In genomic region chr14:76908834-76909233, GRCh38 we compare ENCODE assay signal across 10 cellular contexts.
A peak's percentile ranks its signal among the peaks of the same experiment; 100 is the strongest.
DNase-seq lines count a peak whose midpoint lies in the region; ATAC-seq and TF ChIP-seq lines count a peak whose summit lies in the region.
"Had no signal": no experiment of that assay in that cellular context is flagged by ENCODE, and none has a peak within 500 bp of the region (broad histone marks: within the 10 kb centered on the region; RNA-seq: fewer than 3 reads in every experiment).

No MANE protein-coding gene starts in this region.

- peak overlapping the region; percentile 40 for H3K4me3 Mint-ChIP-seq in activated CD4-positive, alpha-beta memory T cell treated with anti-CD3 and anti-CD28 coated beads for 36 hours
- H3K4me3 Mint-ChIP-seq in endodermal cell, result no peak overlapping the region

- H2BK5ac ChIP-seq in neuronal stem cell (ENCODE audit: low read length), result peak overlapping the region; percentile 21

- peak overlapping the region; percentile 72 for H3K27ac Mint-ChIP-seq in activated CD4-positive, alpha-beta memory T cell treated with anti-CD3 and anti-CD28 coated beads for 36 hours
- H3K27ac Mint-ChIP-seq in endodermal cell, result no peak overlapping the region

- H3K14ac ChIP-seq in neuronal stem cell (ENCODE audit: low read length), result no peak overlapping the region

- H3K27me3 ChIP-seq in neuronal stem cell (ENCODE audit: control insufficient read depth in 3 of 3, insufficient read depth in 3 of 3, low read depth in 1 of 3, low read length in 3 of 3) (no peaks in the 10 kb centered on the region), endodermal cell (ENCODE audit: control insufficient read depth, insufficient read depth, low read length, poor library complexity, severe bottlenecking) (no peaks in the 10 kb centered on the region)

- no peak overlapping the region for H3K18ac ChIP-seq in neuronal stem cell (ENCODE audit: low read length)

- H3K9me3 ChIP-seq in neuronal stem cell (replicated peaks in 1 of 2; ENCODE audit: control insufficient read depth in 2 of 2, insufficient read depth in 1 of 2, low read depth in 1 of 2, low read length in 2 of 2), result no peaks in the 10 kb centered on the region
- H3K9me3 ChIP-seq in endodermal cell (ENCODE audit: control insufficient read depth, low read length), result no peaks in the 10 kb centered on the region

- no peaks in the 10 kb centered on the region for H3K9me3 Mint-ChIP-seq in activated CD4-positive, alpha-beta memory T cell treated with anti-CD3 and anti-CD28 coated beads for 36 hours
- H3K9me3 Mint-ChIP-seq in endodermal cell, result no peaks in the 10 kb centered on the region

- POLR2A ChIA-PET in activated CD4-positive, alpha-beta memory T cell treated with anti-CD3 and anti-CD28 coated beads for 36 hours (lab: Charles Lee), result interaction anchor here (0.7 kb wide), 1 partner anchor 132 kb away, joined by 3 read pairs; no protein-coding TSS in a partner anchor

- H3K79me1 ChIP-seq in neuronal stem cell (ENCODE audit: low read depth, low read length), result no peaks in the 10 kb centered on the region

- H2AK5ac ChIP-seq in neuronal stem cell (ENCODE audit: low read depth, low read length), result no peak overlapping the region

- H3K27me3 Mint-ChIP-seq in activated CD4-positive, alpha-beta memory T cell treated with anti-CD3 and anti-CD28 coated beads for 36 hours, result no peaks in the 10 kb centered on the region
- no peaks in the 10 kb centered on the region for H3K27me3 Mint-ChIP-seq in endodermal cell (ENCODE audit: insufficient read depth)

- H3K4me2 ChIP-seq in neuronal stem cell (ENCODE audit: insufficient read depth, low read length, poor library complexity, severe bottlenecking), result no peak overlapping the region

- peaks cover 30% of the 10 kb centered on the region for H3K4me1 Mint-ChIP-seq in activated CD4-positive, alpha-beta memory T cell treated with anti-CD3 and anti-CD28 coated beads for 36 hours (ENCODE audit: low read depth)
- H3K4me1 Mint-ChIP-seq in endodermal cell, result peaks cover 8% of the 10 kb centered on the region

- TF ChIP-seq CTCF in endodermal cell (conservative IDR thresholded peaks at IDR 0.05), result no peak

- H3K4ac ChIP-seq in neuronal stem cell (ENCODE audit: low read length), result no peak overlapping the region

- H3K9ac ChIP-seq in neuronal stem cell (ENCODE audit: low read depth, low read length, poor library complexity), result no peak overlapping the region
- H3K9ac ChIP-seq in endodermal cell (ENCODE audit: extremely low read depth, low read length, poor library complexity, severe bottlenecking), result no peak overlapping the region

- DNase-seq in activated CD4-positive, CD25-positive, alpha-beta regulatory T cell treated with anti-CD3 and anti-CD28 coated beads, Interleukin-2, amount 50 U/mL, for 72 hours, result no peak
- DNase-seq in KG1 (lab: John Stamatoyannopoulos, UW), result peak; percentile 82
- peak; percentile 65 for DNase-seq in activated CD4-positive, alpha-beta memory T cell treated with anti-CD3 and anti-CD28 coated beads for 36 hours
- DNase-seq in neuronal stem cell (ENCODE audit: low spot score), result no peak
- no peak for DNase-seq in NCI-H1694 treated with DMSO at 0.1 percent for 48 hours (lab: John Stamatoyannopoulos, UW)
- no peak for DNase-seq in endodermal cell
- DNase-seq in NCI-H2107 (lab: John Stamatoyannopoulos, UW), result no peak
- DNase-seq: ACHN, occipital lobe had no signal

- no peak overlapping the region for H2BK12ac ChIP-seq in neuronal stem cell (ENCODE audit: low read length)

- H3K23ac ChIP-seq in neuronal stem cell (ENCODE audit: low read depth, low read length, poor library complexity), result no peak overlapping the region

- CTCF ChIA-PET in activated CD4-positive, alpha-beta memory T cell treated with anti-CD3 and anti-CD28 coated beads for 36 hours (lab: Charles Lee), result interaction anchor here (0.7 to 2.7 kb wide), 6 partner anchors 28 to 216 kb away, joined by 3 to 11 read pairs (median 4); no protein-coding TSS in a partner anchor

- H3K36me3 ChIP-seq in neuronal stem cell (replicated peaks in 1 of 2; ENCODE audit: control insufficient read depth in 2 of 2, insufficient read depth in 2 of 2, low read length in 2 of 2) (no peaks in the 10 kb centered on the region), endodermal cell (ENCODE audit: control insufficient read depth, insufficient read depth, low read length) (no peaks in the 10 kb centered on the region)

- peak overlapping the region; percentile 44 for H2BK15ac ChIP-seq in neuronal stem cell (ENCODE audit: low read length)

- no peak overlapping the region for H2BK120ac ChIP-seq in neuronal stem cell (ENCODE audit: low read depth, low read length)

- no peak overlapping the region for H4K8ac ChIP-seq in neuronal stem cell (ENCODE audit: low read depth, low read length)

- no peaks in the 10 kb centered on the region for H3K36me3 Mint-ChIP-seq in activated CD4-positive, alpha-beta memory T cell treated with anti-CD3 and anti-CD28 coated beads for 36 hours
- H3K36me3 Mint-ChIP-seq in endodermal cell (ENCODE audit: low read depth), result no peaks in the 10 kb centered on the region

- H3K4me1 ChIP-seq in neuronal stem cell (ENCODE audit: control insufficient read depth in 2 of 2, insufficient read depth in 1 of 2, low read depth in 1 of 2, low read length in 2 of 2), result peaks cover 8 to 9% of the 10 kb centered on the region in 2 donors
- no peaks in the 10 kb centered on the region for H3K4me1 ChIP-seq in endodermal cell (ENCODE audit: control insufficient read depth, insufficient read depth, low read length)

- peak overlapping the region in 1 of 2 donors; percentile 23 for H3K4me3 ChIP-seq in neuronal stem cell (ENCODE audit: low read length in 2 of 2)
- H3K4me3 ChIP-seq in endodermal cell (ENCODE audit: low read length), result no peak overlapping the region

- no peak overlapping the region for H4K91ac ChIP-seq in neuronal stem cell (ENCODE audit: low read depth, low read length, poor library complexity)

- no peak overlapping the region for H2AFZ ChIP-seq in neuronal stem cell (ENCODE audit: low read length)

- ATAC-seq in activated CD4-positive, CD25-positive, alpha-beta regulatory T cell treated with anti-CD3 and anti-CD28 coated beads, Interleukin-2, amount 50 U/mL, for 24 hours, result peak; percentile 44 to 46

- intact Hi-C loops in activated CD4-positive, alpha-beta memory T cell treated with anti-CD3 and anti-CD28 coated beads for 36 hours (cut with micrococcal nuclease), result loop anchor here (5.0 kb wide), 1 partner anchor 97 kb away; the partner anchor contains the start of gene ANGEL1

- no CpG with 5 or more reads among the region's 3 CpGs for WGBS in neuronal stem cell (ENCODE audit: extremely low coverage in 2 of 2, insufficient read length in 2 of 2, insufficient replicate concordance in 1 of 2), 2 donors
- WGBS in endodermal cell (ENCODE audit: insufficient coverage in 1 of 2, insufficient read length in 1 of 2), 2 experiments, result 84 to 100% methylated on average over 1 to 3 of the region's 3 CpGs

- H3K27ac ChIP-seq in neuronal stem cell (replicated peaks; ENCODE audit: low read length), result no peak overlapping the region
- no peak overlapping the region for H3K27ac ChIP-seq in endodermal cell (ENCODE audit: low read depth, low read length)

Comparison
In these comparisons a context has a peak if more than half of its experiments do, and no peak if none do; other contexts are left out.
1. DNase-seq: peak in KG1 (single experiment) and activated CD4-positive, alpha-beta memory T cell treated with anti-CD3 and anti-CD28 coated beads for 36 hours (single experiment); none in activated CD4-positive, CD25-positive, alpha-beta regulatory T cell treated with anti-CD3 and anti-CD28 coated beads, Interleukin-2, amount 50 U/mL, for 72 hours (single experiment), neuronal stem cell (single experiment), NCI-H1694 treated with DMSO at 0.1 percent for 48 hours (single experiment), endodermal cell (single experiment) and NCI-H2107 (single experiment).